10 cellular contexts compared by ENCODE assay signal in genomic region chr20:50144362-50144761, GRCh38. TPM values are rescaled to one million over a fixed set of nuclear protein-coding genes. Genes with fewer than 3 reads are reported as not detected.
DNase-seq lines count a peak whose midpoint lies in the region; ATAC-seq and TF ChIP-seq lines count a peak whose summit lies in the region.
"Had no signal": no experiment of that assay in that cellular context is flagged by ENCODE, and none has a peak within 500 bp of the region (broad histone marks: within the 10 kb centered on the region; RNA-seq: fewer than 3 reads in every experiment).

No MANE protein-coding gene starts in this region.

- no peak overlapping the region for H3K4me3 Mint-ChIP-seq in WTC11
- H3K4me3 Mint-ChIP-seq: activated CD4-positive, alpha-beta T cell treated with anti-CD3 and anti-CD28 coated beads for 36 hours had no signal

- H3K18ac ChIP-seq in neuronal stem cell (ENCODE audit: low read length): no peak overlapping the region

- DNase-seq in HCT116 (ENCODE audit: low read depth, low spot score): no peak
- DNase-seq in WTC11 (ENCODE audit: low spot score): no peak
- DNase-seq in left ventricle myocardium superior: peak; percentile 47
- peak; percentile 49 for DNase-seq in smooth muscle cell of the brain vasculature (ENCODE audit: low read depth, low spot score)
- DNase-seq in neuronal stem cell (ENCODE audit: low spot score): no peak
- DNase-seq in occipital lobe (lab: John Stamatoyannopoulos, UW): no peak
- DNase-seq in stimulated activated CD4-positive, alpha-beta T cell treated with anti-CD3 and anti-CD28 coated beads, Interleukin-15, amount 100 ng/mL, for 24 hours: no peak
- no peak for DNase-seq in coronary artery (ENCODE audit: low spot score)
- DNase-seq: activated CD4-positive, alpha-beta T cell treated with anti-CD3 and anti-CD28 coated beads for 36 hours had no signal

- TF ChIP-seq POLR2A in HCT116 (IDR thresholded peaks at IDR 0.05; ENCODE audit: borderline replicate concordance, extremely low read depth, insufficient read depth, insufficient read length): no peak

- intact Hi-C loops in HCT116 (cut with micrococcal nuclease) (no loop called here), left ventricle myocardium superior (cut with micrococcal nuclease) (no loop called here)

- no peak overlapping the region for H2AK5ac ChIP-seq in neuronal stem cell (ENCODE audit: low read depth, low read length)

- H2BK5ac ChIP-seq in neuronal stem cell (ENCODE audit: low read length): no peak overlapping the region

- POLR2A ChIA-PET in HCT116 (lab: Charles Lee): no interaction called here
- POLR2A ChIA-PET in WTC11 (lab: Charles Lee): interaction anchor here (2.2 kb wide), 1 partner anchor 9 kb away, joined by 14 read pairs; the partner anchor contains the start of gene PEDS1

- peaks cover 28% of the 10 kb centered on the region for H3K36me3 Mint-ChIP-seq in WTC11

- no peak overlapping the region for H3K14ac ChIP-seq in neuronal stem cell (ENCODE audit: low read length)

- no peak overlapping the region for H3K9ac ChIP-seq in HCT116 (ENCODE audit: low read length)
- H3K9ac ChIP-seq in neuronal stem cell (ENCODE audit: low read depth, low read length, poor library complexity): no peak overlapping the region

- no peak for ATAC-seq in HCT116
- no peak for ATAC-seq in WTC11
- peak; percentile 65 for ATAC-seq in left ventricle myocardium superior
- ATAC-seq: activated CD4-positive, alpha-beta T cell treated with anti-CD3 and anti-CD28 coated beads for 36 hours had no signal

- H3K27ac ChIP-seq in HCT116 (ENCODE audit: low read depth, low read length): no peak overlapping the region
- H3K27ac ChIP-seq in neuronal stem cell (replicated peaks; ENCODE audit: low read length): no peak overlapping the region
- H3K27ac ChIP-seq in coronary artery: peak overlapping the region in 1 of 2 donors; percentile 60

- H3K4ac ChIP-seq in neuronal stem cell (ENCODE audit: low read length): no peak overlapping the region

- H4K8ac ChIP-seq in neuronal stem cell (ENCODE audit: low read depth, low read length): no peak overlapping the region

- no peak for TF ChIP-seq CTCF in HCT116 (IDR thresholded peaks at IDR 0.05 in 2 of 3, conservative IDR thresholded peaks at IDR 0.05 in 1 of 3; ENCODE audit: borderline replicate concordance in 1 of 3, insufficient read depth in 1 of 3, low read depth in 2 of 3, low read length in 2 of 3)
- no peak for TF ChIP-seq CTCF in WTC11 (IDR thresholded peaks at IDR 0.05)
- TF ChIP-seq CTCF in coronary artery (IDR thresholded peaks at IDR 0.05): no peak

- peaks cover 8 to 64% of the 10 kb centered on the region in 2 experiments for H3K4me1 ChIP-seq in HCT116 (ENCODE audit: control insufficient read depth in 1 of 2, insufficient read depth in 2 of 2, low read length in 2 of 2)
- peaks cover 8 to 12% of the 10 kb centered on the region in 2 donors for H3K4me1 ChIP-seq in neuronal stem cell (ENCODE audit: control insufficient read depth in 2 of 2, insufficient read depth in 1 of 2, low read depth in 1 of 2, low read length in 2 of 2)

- H4K91ac ChIP-seq in neuronal stem cell (ENCODE audit: low read depth, low read length, poor library complexity): no peak overlapping the region

- no peaks in the 10 kb centered on the region for H4K20me1 ChIP-seq in HCT116 (ENCODE audit: insufficient read depth)

- no peak for TF ChIP-seq RAD21 in HCT116 (IDR thresholded peaks at IDR 0.05; ENCODE audit: low read depth)

- no peak overlapping the region for H2BK120ac ChIP-seq in neuronal stem cell (ENCODE audit: low read depth, low read length)

- H3K4me3 ChIP-seq in HCT116 (replicated peaks in 1 of 2; ENCODE audit: low read depth in 1 of 2, low read length in 2 of 2) (no peak overlapping the region), neuronal stem cell (ENCODE audit: low read length in 2 of 2) (no peak overlapping the region), coronary artery (no peak overlapping the region)
- H3K4me3 ChIP-seq: heart left ventricle had no signal

- H2AFZ ChIP-seq in HCT116 (ENCODE audit: low read depth, low read length, poor library complexity, severe bottlenecking): no peak overlapping the region
- H2AFZ ChIP-seq in neuronal stem cell (ENCODE audit: low read length): no peak overlapping the region

- H3K4me2 ChIP-seq in HCT116 (ENCODE audit: low read length): peak overlapping the region; percentile 12; the same call in 1 of the 2 replicates
- no peak overlapping the region for H3K4me2 ChIP-seq in neuronal stem cell (ENCODE audit: insufficient read depth, low read length, poor library complexity, severe bottlenecking)

- H3K9me3 ChIP-seq in HCT116 (ENCODE audit: control insufficient read depth in 1 of 2, insufficient read depth in 1 of 2, low read depth in 1 of 2, low read length in 2 of 2): no peaks in the 10 kb centered on the region
- no peaks in the 10 kb centered on the region for H3K9me3 ChIP-seq in neuronal stem cell (replicated peaks in 1 of 2; ENCODE audit: control insufficient read depth in 2 of 2, insufficient read depth in 1 of 2, low read depth in 1 of 2, low read length in 2 of 2)
- H3K9me3 ChIP-seq: heart left ventricle had no signal

- H3K9me2 ChIP-seq in HCT116 (ENCODE audit: insufficient read depth): no peaks in the 10 kb centered on the region

- H3K23ac ChIP-seq in neuronal stem cell (ENCODE audit: low read depth, low read length, poor library complexity): no peak overlapping the region

- BruUV-seq in HCT116 (replicated peaks; lab: Mats Ljungman, UMichigan): no TSS peak

- no peaks in the 10 kb centered on the region for H3K27me3 ChIP-seq in HCT116 (ENCODE audit: insufficient read depth, low read length)
- no peaks in the 10 kb centered on the region for H3K27me3 ChIP-seq in neuronal stem cell (ENCODE audit: control insufficient read depth in 3 of 3, insufficient read depth in 3 of 3, low read depth in 1 of 3, low read length in 3 of 3)
- H3K27me3 ChIP-seq: heart left ventricle had no signal

- no peak overlapping the region for H2BK12ac ChIP-seq in neuronal stem cell (ENCODE audit: low read length)

- peaks cover 10% of the 10 kb centered on the region for H3K79me1 ChIP-seq in neuronal stem cell (ENCODE audit: low read depth, low read length)

- CTCF ChIA-PET in HCT116 (lab: Charles Lee): no interaction called here
- CTCF ChIA-PET in WTC11 (lab: Charles Lee): interaction anchor here (1.7 to 3.0 kb wide), 5 partner anchors 9 to 35 kb away, joined by 5 to 13 read pairs (median 6); partner anchors contain the start of gene PEDS1

- H3K27me3 Mint-ChIP-seq in WTC11 (ENCODE audit: low read depth): no peaks in the 10 kb centered on the region
- H3K27me3 Mint-ChIP-seq: activated CD4-positive, alpha-beta T cell treated with anti-CD3 and anti-CD28 coated beads for 36 hours had no signal

- H2BK15ac ChIP-seq in neuronal stem cell (ENCODE audit: low read length): no peak overlapping the region

- peaks cover 54% of the 10 kb centered on the region for H3K4me1 Mint-ChIP-seq in WTC11

- RAD21 ChIA-PET in HCT116 (lab: Charles Lee; ENCODE audit: low non-redundant PET in 1 of 2, low total read pairs in 2 of 2, uncharacterized antibody in 2 of 2, unreplicated experiment in 2 of 2): interaction anchor here in 1 of 2 experiments (0.7 kb wide), 1 partner anchor 1275 kb away, joined by 3 read pairs; no protein-coding TSS in a partner anchor

- H3K9me3 Mint-ChIP-seq in WTC11: no peaks in the 10 kb centered on the region

- peaks cover 90% of the 10 kb centered on the region for H3K79me2 ChIP-seq in HCT116 (ENCODE audit: insufficient read depth, low read length)

- H3K27ac Mint-ChIP-seq in WTC11: 0 out of 2 replicates have a peak overlapping the region, but pooled peaks have one; percentile 36
- H3K27ac Mint-ChIP-seq: activated CD4-positive, alpha-beta T cell treated with anti-CD3 and anti-CD28 coated beads for 36 hours had no signal

- WGBS in neuronal stem cell (ENCODE audit: extremely low coverage in 2 of 2, insufficient read length in 2 of 2, insufficient replicate concordance in 1 of 2), 2 donors: no CpG with 5 or more reads among the region's 4 CpGs

- H3K36me3 ChIP-seq in HCT116 (ENCODE audit: control insufficient read depth in 1 of 2, insufficient read depth in 2 of 2, low read length in 2 of 2): peaks cover 40 to 46% of the 10 kb centered on the region in 2 experiments
- H3K36me3 ChIP-seq in neuronal stem cell (replicated peaks in 1 of 2; ENCODE audit: control insufficient read depth in 2 of 2, insufficient read depth in 2 of 2, low read length in 2 of 2): peaks cover 23 to 74% of the 10 kb centered on the region in 2 donors

TF ChIP-seq in HCT116, 20 proteins besides CTCF, POLR2A, EP300 and RAD21 (continues in another document):
- TF ChIP-seq SIN3A (IDR thresholded peaks at IDR 0.05; ENCODE audit: low read depth): no peak
- TF ChIP-seq, protein P1, sequence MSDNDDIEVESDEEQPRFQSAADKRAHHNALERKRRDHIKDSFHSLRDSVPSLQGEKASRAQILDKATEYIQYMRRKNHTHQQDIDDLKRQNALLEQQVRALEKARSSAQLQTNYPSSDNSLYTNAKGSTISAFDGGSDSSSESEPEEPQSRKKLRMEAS (IDR thresholded peaks at IDR 0.05): no peak

TF ChIP-seq in WTC11, 78 proteins besides CTCF, POLR2A, EP300 and RAD21:
- TF ChIP-seq GABPB1 (CRISPR knock-in tag; IDR thresholded peaks at IDR 0.05) (peak; percentile 41), JAZF1 (CRISPR knock-in tag; IDR thresholded peaks at IDR 0.05) (no peak)

RNA-seq across cellular contexts. Expression of gene PEDS1, which starts 9.2 kb away (rescaled TPM):
- total RNA-seq in HCT116 (2021; ENCODE audit: unreplicated experiment): 31.9 TPM
- 43.0 and 49.4 TPM in 2 replicates for polyA plus RNA-seq in HCT116 (2012)
- 35.0 to 36.7 TPM (median 35.6 TPM) in 3 replicates for total RNA-seq in WTC11 (2021)
- 31.1 TPM for total RNA-seq in left ventricle myocardium superior
- 29.7 TPM for polyA plus RNA-seq in neuronal stem cell (2013, experiment 1 of 2)
- 29.3 TPM for polyA plus RNA-seq in neuronal stem cell (2013, experiment 2 of 2)
- 10.0 TPM for total RNA-seq in occipital lobe

RNA-seq across cellular contexts. Expression of gene UBE2V1, which starts 31.4 kb away (rescaled TPM):
- total RNA-seq in HCT116 (2021; ENCODE audit: unreplicated experiment) (114 TPM), WTC11 (2021) (132 to 146 TPM (median 144 TPM) in 3 replicates), left ventricle myocardium superior (92.6 TPM), occipital lobe (30.1 TPM)
- polyA plus RNA-seq in HCT116 (2012): 69.3 and 94.4 TPM in 2 replicates
- polyA plus RNA-seq in neuronal stem cell (2013, experiment 1 of 2): 261 TPM
- 262 TPM for polyA plus RNA-seq in neuronal stem cell (2013, experiment 2 of 2)

RNA-seq across cellular contexts. Expression of gene CEBPB, which starts 46.3 kb away (rescaled TPM):
- total RNA-seq in HCT116 (2021; ENCODE audit: unreplicated experiment): 113 TPM
- 49.1 and 50.9 TPM in 2 replicates for polyA plus RNA-seq in HCT116 (2012)
- 23.5 to 29.1 TPM (median 25.6 TPM) in 3 replicates for total RNA-seq in WTC11 (2021)
- total RNA-seq in left ventricle myocardium superior: 59.4 TPM
- polyA plus RNA-seq in neuronal stem cell (2013, experiment 1 of 2): 3.2 TPM
- 3.2 TPM for polyA plus RNA-seq in neuronal stem cell (2013, experiment 2 of 2)
- 0.78 TPM for total RNA-seq in occipital lobe

Comparison
In these comparisons a context has a peak if more than half of its experiments do, and no peak if none do; other contexts are left out.
1. DNase-seq: peak in left ventricle myocardium superior (single experiment) and smooth muscle cell of the brain vasculature (single experiment); none in HCT116 (single experiment), WTC11 (single experiment), neuronal stem cell (single experiment), occipital lobe (single experiment), stimulated activated CD4-positive, alpha-beta T cell treated with anti-CD3 and anti-CD28 coated beads, Interleukin-15, amount 100 ng/mL, for 24 hours (single experiment) and coronary artery (single experiment).
2. RNA of gene CEBPB, which starts 46.3 kb away (total RNA-seq): 113 TPM in HCT116 (single experiment), 59.4 TPM in left ventricle myocardium superior (single experiment) and 23.5 to 29.1 TPM in WTC11; 0.78 TPM in occipital lobe (single experiment); every median in the first group is over 10 times any median in the second.